In the genomic region with DNA sequence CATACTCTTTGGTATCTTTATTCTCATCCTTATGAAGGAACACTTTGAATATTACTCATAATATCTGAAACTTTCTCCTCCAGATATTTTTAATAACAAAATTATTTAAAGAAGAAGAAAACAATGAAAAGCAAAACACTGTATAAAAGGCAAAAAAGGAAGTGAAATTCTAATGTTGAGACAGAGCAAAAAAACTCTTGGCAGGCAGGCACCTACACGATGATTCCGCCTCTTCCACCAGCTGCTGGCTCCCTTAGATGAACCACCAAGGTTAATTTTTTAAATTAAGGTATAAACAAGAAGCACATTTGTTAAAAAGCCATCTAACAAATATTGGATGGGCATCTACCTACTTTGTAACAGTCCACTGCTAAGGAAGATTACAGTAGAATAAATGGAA, we compare ENCODE assay signal across 24 cellular contexts.
"Had no signal": no experiment of that assay in that cellular context is flagged by ENCODE, and none has a peak within 500 bp of the region (broad histone marks: within the 10 kb centered on the region; RNA-seq: fewer than 3 reads in every experiment).

No MANE protein-coding gene starts in this region.

- H3K4me1 ChIP-seq: adrenal gland, breast epithelium, heart left ventricle, left lung, sigmoid colon had no signal

- H3K4me1 Mint-ChIP-seq: nephron progenitor cell had no signal

- H3K27ac Mint-ChIP-seq: activated naive CD4-positive, alpha-beta T cell treated with anti-CD3 and anti-CD28 coated beads, Interleukin-2, amount 50 U/mL, for 72 hours; activated T-cell treated with anti-CD3 and anti-CD28 coated beads, Interleukin-2, amount 50 U/mL, for 72 hours; nephron progenitor cell; stimulated activated memory B cell treated with anti-CD40 and anti-IgM and Interleukin-4, amounts not matched to agents 10 μg/mL and 1 μg/mL and 100 μg/mL, for 72 hours had no signal

- ATAC-seq: activated naive CD4-positive, alpha-beta T cell treated with anti-CD3 and anti-CD28 coated beads, Interleukin-2, amount 50 U/mL, for 72 hours; activated T-cell treated with anti-CD3 and anti-CD28 coated beads, Interleukin-2, amount 50 U/mL, for 72 hours; esophagus mucosa; gastroesophageal sphincter; heart left ventricle; left lung; stimulated activated memory B cell treated with anti-CD40 and anti-IgM and Interleukin-4, amounts not matched to agents 10 μg/mL and 1 μg/mL and 100 μg/mL, for 72 hours had no signal

- H3K4me3 ChIP-seq: adrenal gland, breast epithelium, gastroesophageal sphincter, heart left ventricle, left lung, sigmoid colon, spleen, thoracic aorta had no signal

- H3K27me3 ChIP-seq: adrenal gland, breast epithelium, gastroesophageal sphincter, heart left ventricle, left lung, sigmoid colon, spleen had no signal

- DNase-seq: activated CD4-positive, alpha-beta T cell treated with anti-CD3 and anti-CD28 coated beads, Interleukin-2, amount 50 U/mL, for 1 hour; activated CD4-positive, CD25-positive, alpha-beta regulatory T cell treated with anti-CD3 and anti-CD28 coated beads, Interleukin-2, amount 50 U/mL, for 72 hours; activated CD8-positive, alpha-beta memory T cell treated with anti-CD3 and anti-CD28 coated beads for 24 hours; activated CD8-positive, alpha-beta memory T cell treated with anti-CD3 and anti-CD28 coated beads, Interleukin-2, amount 50 U/mL, for 48 hours; activated gamma-delta T cell; activated T-cell treated with anti-CD3 and anti-CD28 coated beads, Interleukin-2, amount 50 U/mL, for 72 hours; adrenal gland; effector CD4-positive, alpha-beta T cell; heart left ventricle; left lung; mammary epithelial cell; midbrain; nephron progenitor cell; nucleus accumbens; sigmoid colon; spleen; stimulated activated CD4-positive, alpha-beta T cell treated with anti-CD3 and anti-CD28 coated beads, Interleukin-4, amount 100 ng/mL, for 4 hours had no signal

- H3K36me3 Mint-ChIP-seq: activated naive CD4-positive, alpha-beta T cell treated with anti-CD3 and anti-CD28 coated beads, Interleukin-2, amount 50 U/mL, for 72 hours; stimulated activated memory B cell treated with anti-CD40 and anti-IgM and Interleukin-4, amounts not matched to agents 10 μg/mL and 1 μg/mL and 100 μg/mL, for 72 hours had no signal

- H3K27ac ChIP-seq: adrenal gland, breast epithelium, gastroesophageal sphincter, heart left ventricle, left lung, sigmoid colon, spleen, thoracic aorta, VCaP had no signal

- H3K4me3 Mint-ChIP-seq: activated T-cell treated with anti-CD3 and anti-CD28 coated beads, Interleukin-2, amount 50 U/mL, for 72 hours; nephron progenitor cell; stimulated activated memory B cell treated with anti-CD40 and anti-IgM and Interleukin-4, amounts not matched to agents 10 μg/mL and 1 μg/mL and 100 μg/mL, for 72 hours had no signal

- H3K9me3 Mint-ChIP-seq: activated T-cell treated with anti-CD3 and anti-CD28 coated beads, Interleukin-2, amount 50 U/mL, for 72 hours; nephron progenitor cell; stimulated activated memory B cell treated with anti-CD40 and anti-IgM and Interleukin-4, amounts not matched to agents 10 μg/mL and 1 μg/mL and 100 μg/mL, for 72 hours had no signal

- H3K36me3 ChIP-seq: adrenal gland, breast epithelium, gastroesophageal sphincter, heart left ventricle, left lung, sigmoid colon, spleen, thoracic aorta had no signal

- H3K9me3 ChIP-seq: adrenal gland, breast epithelium, gastroesophageal sphincter, heart left ventricle, left lung, sigmoid colon, spleen, thoracic aorta had no signal

- H3K27me3 Mint-ChIP-seq: stimulated activated memory B cell treated with anti-CD40 and anti-IgM and Interleukin-4, amounts not matched to agents 10 μg/mL and 1 μg/mL and 100 μg/mL, for 72 hours had no signal
